Comparison of ENCODE assay signal across 8 cellular contexts in the genomic region with DNA sequence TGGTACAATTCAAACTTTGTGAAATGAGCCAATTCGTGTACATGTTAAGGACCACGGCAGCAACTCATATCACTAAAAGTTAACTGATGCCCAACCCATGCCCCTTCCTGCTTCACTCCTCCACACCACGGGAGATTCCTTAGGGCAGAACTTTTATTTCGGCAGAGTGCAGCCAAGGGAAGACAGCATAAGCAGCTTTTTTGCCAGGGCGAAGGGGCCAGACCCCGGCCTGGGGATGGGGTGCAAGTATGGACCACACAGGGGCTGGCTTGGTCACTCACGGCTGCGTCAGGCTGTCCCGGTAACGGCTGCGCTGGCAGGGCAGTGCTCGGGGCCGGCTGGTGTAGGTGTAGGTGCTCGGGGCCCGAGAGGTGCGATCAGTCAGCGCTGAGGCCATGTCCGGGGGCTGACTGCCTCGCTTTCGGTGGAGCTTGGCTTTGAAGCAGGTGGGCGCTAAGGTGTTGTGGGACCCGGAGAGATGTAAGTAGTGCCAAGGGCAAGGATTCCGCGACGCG. TPM values are rescaled to one million over a fixed set of nuclear protein-coding genes. Genes with fewer than 3 reads are reported as not detected.
DNase-seq lines count a peak whose midpoint lies in the region; ATAC-seq, FAIRE-seq and TF ChIP-seq lines count a peak whose summit lies in the region.

No MANE protein-coding gene starts in this region.

- H3K27me3 ChIP-seq in Peyer's patch (no peaks in the 10 kb centered on the region), endothelial cell of umbilical vein (ENCODE audit: control insufficient read depth in 2 of 2, insufficient read depth in 2 of 2, low read length in 2 of 2) (no peaks in the 10 kb centered on the region)

- no peaks in the 10 kb centered on the region for H3K9me3 Mint-ChIP-seq in nephron

- H3K27me3 Mint-ChIP-seq in nephron (ENCODE audit: low read depth) = no peaks in the 10 kb centered on the region

- CTCF ChIA-PET in endothelial cell of umbilical vein (lab: Charles Lee) = interaction anchor here (0.9 to 2.0 kb wide), 6 partner anchors 8 to 294 kb away, joined by 3 to 13 read pairs (median 6); no protein-coding TSS in a partner anchor

- POLR2A ChIA-PET in endothelial cell of umbilical vein (lab: Charles Lee) = no interaction called here

- no peaks in the 10 kb centered on the region for H3K36me3 ChIP-seq in Peyer's patch
- no peaks in the 10 kb centered on the region for H3K36me3 ChIP-seq in endothelial cell of umbilical vein (ENCODE audit: control insufficient read depth in 2 of 2, extremely low read depth in 1 of 2, insufficient read depth in 2 of 2, low read length in 2 of 2)

- TF ChIP-seq CTCF in Peyer's patch (IDR thresholded peaks at IDR 0.05) (no peak), endothelial cell of umbilical vein (IDR thresholded peaks at IDR 0.05; ENCODE audit: extremely low read depth in 1 of 2, insufficient read depth in 1 of 2, low read depth in 1 of 2, low read length in 2 of 2) (no peak), nephron (IDR thresholded peaks at IDR 0.05; ENCODE audit: unreplicated experiment in 3 of 3) (no peak), GM13976 (IDR thresholded peaks at IDR 0.05; ENCODE audit: borderline replicate concordance, control extremely low read depth, extremely low read depth, insufficient read depth, missing control alignments) (no peak)

- H3K9me3 ChIP-seq in Peyer's patch (no peaks in the 10 kb centered on the region), endothelial cell of umbilical vein (replicated peaks; ENCODE audit: control insufficient read depth, insufficient read depth, low read length) (no peaks in the 10 kb centered on the region)

- H3K36me3 Mint-ChIP-seq in nephron (ENCODE audit: low read depth) = peaks cover 26% of the 10 kb centered on the region

- H3K79me2 ChIP-seq in endothelial cell of umbilical vein (ENCODE audit: control insufficient read depth, insufficient read depth, low read length) = no peaks in the 10 kb centered on the region

- in situ Hi-C loops in GM13976 (cut with MboI; ENCODE audit: low sequenced_read_pairs, unreplicated experiment) = no loop called here

- peak overlapping the region; percentile 71 to 90 (median 80) for H3K4me3 ChIP-seq in Peyer's patch
- H3K4me3 ChIP-seq in endothelial cell of umbilical vein (replicated peaks in 1 of 3; ENCODE audit: insufficient read depth in 1 of 3, low read depth in 1 of 3, low read length in 3 of 3) = peak overlapping the region; percentile 36 to 78 (median 76)

- H3K9ac ChIP-seq in endothelial cell of umbilical vein (replicated peaks; ENCODE audit: extremely low read depth, insufficient read depth, low read length) = peak overlapping the region; percentile 59

- peak overlapping the region; percentile 92 to 96 (median 96) for H3K4me3 Mint-ChIP-seq in nephron

- peaks cover 0 to 11% (median 0%) of the 10 kb centered on the region in 4 donors for H3K4me1 ChIP-seq in Peyer's patch
- H3K4me1 ChIP-seq in endothelial cell of umbilical vein (ENCODE audit: control insufficient read depth, extremely low read depth, insufficient read depth, low read length) = peaks cover 14% of the 10 kb centered on the region

- H3K4me2 ChIP-seq in endothelial cell of umbilical vein (ENCODE audit: insufficient read depth, low read length) = peak overlapping the region; percentile 96

- FAIRE-seq in endothelial cell of umbilical vein (lab: Jason Lieb, UNC) = no peak

- BruUV-seq in endothelial cell of umbilical vein (replicated peaks; lab: Mats Ljungman, UMichigan) = TSS peak; percentile 53

- dilution Hi-C loops in endothelial cell of umbilical vein (cut with MboI; ENCODE audit: extremely low pct_ligation_motif_present, low sequenced_read_pairs) = no loop called here

- peak overlapping the region; percentile 82 to 91 (median 89) for H3K27ac ChIP-seq in Peyer's patch
- no peak overlapping the region for H3K27ac ChIP-seq in endothelial cell of umbilical vein (ENCODE audit: insufficient read depth, low read depth, low read length)

- intact Hi-C loops in endothelial cell of umbilical vein (cut with micrococcal nuclease) = no loop called here

- peak; percentile 43 for DNase-seq in NK-92 treated with Interleukin-12 subunit alpha and Interleukin-12 subunit beta, amount 100 ng/mL, for 24 hours (lab: John Stamatoyannopoulos, UW)
- no peak for DNase-seq in NK-92 (lab: John Stamatoyannopoulos, UW; ENCODE audit: unreplicated experiment)
- DNase-seq in Peyer's patch = peak in 1 of 3 donors; percentile 69
- DNase-seq in endothelial cell of umbilical vein (ENCODE audit: low read depth, low spot score) = peak; percentile 21
- no peak for DNase-seq in GM13976 (ENCODE audit: low spot score)
- DNase-seq in NCI-H2171 (lab: John Stamatoyannopoulos, UW) = no peak

- no peaks in the 10 kb centered on the region for H4K20me1 ChIP-seq in endothelial cell of umbilical vein (replicated peaks; ENCODE audit: control insufficient read depth, extremely low read depth, insufficient read depth, low read length)

- H3K9me1 ChIP-seq in endothelial cell of umbilical vein (replicated peaks; ENCODE audit: control insufficient read depth, extremely low read depth, insufficient read depth, low read length) = no peaks in the 10 kb centered on the region

- H2AFZ ChIP-seq in endothelial cell of umbilical vein (ENCODE audit: low read depth, low read length) = peak overlapping the region; percentile 90

- peaks cover 11% of the 10 kb centered on the region for H3K4me1 Mint-ChIP-seq in nephron

- TF ChIP-seq POLR2A in Peyer's patch (IDR thresholded peaks at IDR 0.05) = no peak
- no peak for TF ChIP-seq POLR2A in endothelial cell of umbilical vein (IDR thresholded peaks at IDR 0.05; ENCODE audit: low read depth, low read length)

- peak; percentile 37 for ATAC-seq in HG02798 (IDR thresholded peaks at IDR 0.05; ENCODE audit: poor library complexity, unreplicated experiment)

- H3K27ac Mint-ChIP-seq in nephron = peak overlapping the region; percentile 74 to 99 (median 99)

TF ChIP-seq in endothelial cell of umbilical vein, 7 proteins besides CTCF, POLR2A, EP300 and RAD21:
- TF ChIP-seq EZH2 (IDR thresholded peaks at IDR 0.05; ENCODE audit: borderline replicate concordance, low read depth, low read length, severe bottlenecking) (no peak), POLR2AphosphoS5 (IDR thresholded peaks at IDR 0.05; ENCODE audit: insufficient read depth, low read depth, low read length) (no peak), MYC (IDR thresholded peaks at IDR 0.05; ENCODE audit: low read depth, low read length) (no peak), JUN (IDR thresholded peaks at IDR 0.05; ENCODE audit: borderline replicate concordance, insufficient read depth, insufficient read length, low read depth) (no peak), GATA2 (IDR thresholded peaks at IDR 0.05; ENCODE audit: insufficient read depth, insufficient read length, low read depth, low read length) (no peak), FOS (IDR thresholded peaks at IDR 0.05; ENCODE audit: borderline replicate concordance, insufficient read depth, low read length) (no peak)
- TF ChIP-seq, protein P1, sequence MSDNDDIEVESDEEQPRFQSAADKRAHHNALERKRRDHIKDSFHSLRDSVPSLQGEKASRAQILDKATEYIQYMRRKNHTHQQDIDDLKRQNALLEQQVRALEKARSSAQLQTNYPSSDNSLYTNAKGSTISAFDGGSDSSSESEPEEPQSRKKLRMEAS (IDR thresholded peaks at IDR 0.05; ENCODE audit: insufficient read depth, insufficient read length) = no peak
TF ChIP-seq in endothelial cell of umbilical vein: peak in this region for 0.

RNA-seq across cellular contexts. Expression of gene RSPH3, which starts 0.8 kb away (rescaled TPM):
- total RNA-seq in Peyer's patch (10 to 100 TPM; 14.9 to 24.5 (median 20.1) TPM), endothelial cell of umbilical vein (3.0 and 3.3 TPM in 2 replicates)
- 0.66 and 1.1 TPM in 2 replicates for polyA plus RNA-seq in endothelial cell of umbilical vein
- polyA plus RNA-seq in endothelial cell of umbilical vein (2011; cell fraction: cytosol; rRNA removed) = 0.50 and 0.61 TPM in 2 replicates
- 0.74 and 1.1 TPM in 2 replicates for polyA plus RNA-seq in endothelial cell of umbilical vein (2011; cell fraction: nucleus; rRNA removed)
- 1.5 and 1.8 TPM in 2 replicates for polyA plus RNA-seq in endothelial cell of umbilical vein (2012)
- 0.73 and 1.7 TPM in 2 replicates for polyA minus RNA-seq in endothelial cell of umbilical vein
- 3.7 TPM for polyA minus RNA-seq in endothelial cell of umbilical vein (2011; cell fraction: cytosol; rRNA and poly(A)+ RNA removed)
- 0.67 and 1.1 TPM in 2 replicates for polyA minus RNA-seq in endothelial cell of umbilical vein (2011; cell fraction: nucleus; rRNA and poly(A)+ RNA removed)

RNA-seq across cellular contexts. Expression of gene TAGAP, which starts 45.6 kb away (rescaled TPM):
- total RNA-seq in Peyer's patch = 10 to 100 TPM in 1 of 4 donors, 1 to 10 TPM in 3; 3.9 to 18.2 (median 5.4) TPM
- not detected in 2 replicates for total RNA-seq in endothelial cell of umbilical vein
- polyA plus RNA-seq in endothelial cell of umbilical vein = not detected in 2 replicates
- polyA plus RNA-seq in endothelial cell of umbilical vein (2011; cell fraction: cytosol; rRNA removed) = 0.03 TPM in 1 of 2 replicates, not detected in the other
- 0.03 TPM in 1 of 2 replicates, not detected in the other for polyA plus RNA-seq in endothelial cell of umbilical vein (2011; cell fraction: nucleus; rRNA removed)
- polyA plus RNA-seq in endothelial cell of umbilical vein (2012) = not detected in 2 replicates
- polyA minus RNA-seq in endothelial cell of umbilical vein = not detected in 2 replicates
- not detected for polyA minus RNA-seq in endothelial cell of umbilical vein (2011; cell fraction: cytosol; rRNA and poly(A)+ RNA removed)
- polyA minus RNA-seq in endothelial cell of umbilical vein (2011; cell fraction: nucleus; rRNA and poly(A)+ RNA removed) = not detected in 2 replicates

Comparison
In these comparisons a context has a peak if more than half of its experiments do, and no peak if none do; other contexts are left out.
1. DNase-seq: peak in NK-92 treated with Interleukin-12 subunit alpha and Interleukin-12 subunit beta, amount 100 ng/mL, for 24 hours (single experiment) and endothelial cell of umbilical vein (single experiment); none in NK-92 (single experiment), GM13976 (single experiment) and NCI-H2171 (single experiment).